In the genomic region with DNA sequence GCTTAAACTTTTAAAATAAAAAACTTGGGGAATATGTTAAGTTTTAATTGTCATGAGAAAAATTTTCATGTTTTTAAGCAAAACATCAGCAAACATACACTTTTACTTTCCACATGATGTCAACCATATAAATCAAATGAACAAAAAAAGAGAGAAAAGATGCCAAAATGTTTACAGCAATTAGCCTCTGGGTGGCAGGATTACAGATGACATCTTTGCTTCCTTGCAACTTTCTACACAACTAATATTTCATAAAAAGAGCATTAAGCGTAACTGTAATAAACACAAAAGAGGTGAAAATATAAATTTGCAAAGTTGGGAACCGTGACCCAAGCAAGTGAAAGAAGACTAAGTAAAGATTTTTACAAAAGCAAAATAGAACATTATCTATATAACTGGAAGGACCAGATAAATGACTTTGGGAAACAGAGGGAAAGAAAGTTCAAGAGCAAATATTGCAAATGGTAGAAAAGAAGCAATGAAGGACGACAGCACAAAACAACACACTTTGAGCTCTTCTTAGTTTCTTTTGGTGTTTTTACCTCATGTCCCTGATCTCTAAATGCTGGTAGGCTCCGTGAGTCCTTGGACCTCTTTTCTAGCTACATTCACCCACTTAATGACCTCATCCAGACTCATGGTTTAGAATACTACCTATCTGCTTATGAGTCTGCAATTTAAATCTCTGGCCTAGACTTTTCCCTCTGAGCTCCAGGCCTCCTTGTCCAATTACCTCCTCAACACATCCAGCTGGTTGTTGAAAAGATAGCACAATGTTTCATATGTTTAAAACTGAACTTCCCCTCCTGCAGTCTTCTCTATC, we compare ENCODE assay signal across 9 cellular contexts. TPM values are rescaled to one million over a fixed set of nuclear protein-coding genes. Genes with fewer than 3 reads are reported as not detected.
DNase-seq lines count a peak whose midpoint lies in the region; ATAC-seq and TF ChIP-seq lines count a peak whose summit lies in the region.
"Had no signal": no experiment of that assay in that cellular context is flagged by ENCODE, and none has a peak within 500 bp of the region (broad histone marks: within the 10 kb centered on the region; RNA-seq: fewer than 3 reads in every experiment).

No MANE protein-coding gene starts in this region.

- TF ChIP-seq POLR2A in suprapubic skin (IDR thresholded peaks at IDR 0.05): no peak

- in situ Hi-C loops in brain microvascular endothelial cell (cut with HindIII; ENCODE audit: low pct_ligation_motif_present, low sequenced_read_pairs): no loop called here

- TF ChIP-seq EP300 in suprapubic skin (IDR thresholded peaks at IDR 0.05): no peak

- H3K36me3 ChIP-seq in brain microvascular endothelial cell (replicated peaks) (peaks cover 29% of the 10 kb centered on the region), suprapubic skin (peaks cover 35% of the 10 kb centered on the region)

- no peaks in the 10 kb centered on the region for H3K27me3 Mint-ChIP-seq in nephron (ENCODE audit: low read depth)

- H3K4me1 ChIP-seq in suprapubic skin: no peaks in the 10 kb centered on the region

- H3K27ac ChIP-seq in brain microvascular endothelial cell (no peak overlapping the region), suprapubic skin (no peak overlapping the region)

- no peaks in the 10 kb centered on the region for H3K27me3 ChIP-seq in brain microvascular endothelial cell (replicated peaks)
- no peaks in the 10 kb centered on the region for H3K27me3 ChIP-seq in suprapubic skin

- H3K4me3 ChIP-seq in brain microvascular endothelial cell (ENCODE audit: low read depth, low read length) (no peak overlapping the region), suprapubic skin (no peak overlapping the region)

- no peak overlapping the region for H3K4me3 Mint-ChIP-seq in nephron

- H3K9me3 Mint-ChIP-seq in nephron: no peaks in the 10 kb centered on the region

- WGBS in suprapubic skin: 71% methylated on average over 4 of the region's 4 CpGs

- H3K4me1 Mint-ChIP-seq in nephron: no peaks in the 10 kb centered on the region

- no peak for ATAC-seq in HG03135 (IDR thresholded peaks at IDR 0.05; ENCODE audit: unreplicated experiment)

- peak; percentile 39 for TF ChIP-seq CTCF in brain microvascular endothelial cell (IDR thresholded peaks at IDR 0.05; ENCODE audit: low read depth, low read length, missing control alignments)
- TF ChIP-seq CTCF in nephron (IDR thresholded peaks at IDR 0.05; ENCODE audit: unreplicated experiment in 3 of 3): peak in 2 of 3 experiments; percentile 20 to 30
- peak in 1 of 2 donors; percentile 9 for TF ChIP-seq CTCF in suprapubic skin (IDR thresholded peaks at IDR 0.05)

- H3K27ac Mint-ChIP-seq in nephron: peak overlapping the region in 1 of 3 experiments; percentile 0

- H3K36me3 Mint-ChIP-seq in nephron (ENCODE audit: low read depth): peaks cover 75% of the 10 kb centered on the region

- DNase-seq in COR-L47 (lab: John Stamatoyannopoulos, UW): peak; percentile 17
- peak; percentile 7 for DNase-seq in HT1080 (ENCODE audit: low read depth)
- no peak for DNase-seq in brain microvascular endothelial cell
- no peak for DNase-seq in UCSD-AML1 (lab: John Stamatoyannopoulos, UW; ENCODE audit: unreplicated experiment)
- DNase-seq in suprapubic skin (ENCODE audit: low spot score in 2 of 2): no peak
- DNase-seq in NCI-H1694 treated with DMSO at 0.1 percent for 48 hours (lab: John Stamatoyannopoulos, UW): no peak
- DNase-seq: cerebellar nuclear complex had no signal

- H3K9me3 ChIP-seq in suprapubic skin: no peaks in the 10 kb centered on the region

RNA-seq across cellular contexts. Expression of a gene that starts 9.4 kb away (rescaled TPM):
- 23.1 and 23.4 TPM in 2 replicates for total RNA-seq in HT1080 (2014; rRNA removed; shearing (Covaris generic))
- polyA plus RNA-seq in HT1080 (2015; cell fraction: cytosol; rRNA removed): 12.6 and 16.1 TPM in 2 replicates
- 60.4 and 66.4 TPM in 2 replicates for polyA plus RNA-seq in HT1080 (2015; cell fraction: nucleus; rRNA removed)
- total RNA-seq in suprapubic skin: 10 to 100 TPM; 17.6 to 49.4 (median 29.0) TPM

RNA-seq across cellular contexts. Expression of a gene that starts 33.9 kb away (rescaled TPM):
- total RNA-seq in HT1080 (2014; rRNA removed; shearing (Covaris generic)): 1.4 and 1.7 TPM in 2 replicates
- 0.15 and 0.27 TPM in 2 replicates for polyA plus RNA-seq in HT1080 (2015; cell fraction: cytosol; rRNA removed)
- polyA plus RNA-seq in HT1080 (2015; cell fraction: nucleus; rRNA removed): 0.72 and 0.76 TPM in 2 replicates
- total RNA-seq in suprapubic skin: 1 to 10 TPM; 2.4 to 5.7 (median 4.0) TPM

Comparison
In these comparisons a context has a peak if more than half of its experiments do, and no peak if none do; other contexts are left out.
1. DNase-seq: peak in COR-L47 (single experiment) and HT1080 (single experiment); none in brain microvascular endothelial cell (single experiment), UCSD-AML1 (single experiment), suprapubic skin (0 of 2) and NCI-H1694 treated with DMSO at 0.1 percent for 48 hours (single experiment).